1 cellular context compared by ENCODE assay signal in the genomic region with DNA sequence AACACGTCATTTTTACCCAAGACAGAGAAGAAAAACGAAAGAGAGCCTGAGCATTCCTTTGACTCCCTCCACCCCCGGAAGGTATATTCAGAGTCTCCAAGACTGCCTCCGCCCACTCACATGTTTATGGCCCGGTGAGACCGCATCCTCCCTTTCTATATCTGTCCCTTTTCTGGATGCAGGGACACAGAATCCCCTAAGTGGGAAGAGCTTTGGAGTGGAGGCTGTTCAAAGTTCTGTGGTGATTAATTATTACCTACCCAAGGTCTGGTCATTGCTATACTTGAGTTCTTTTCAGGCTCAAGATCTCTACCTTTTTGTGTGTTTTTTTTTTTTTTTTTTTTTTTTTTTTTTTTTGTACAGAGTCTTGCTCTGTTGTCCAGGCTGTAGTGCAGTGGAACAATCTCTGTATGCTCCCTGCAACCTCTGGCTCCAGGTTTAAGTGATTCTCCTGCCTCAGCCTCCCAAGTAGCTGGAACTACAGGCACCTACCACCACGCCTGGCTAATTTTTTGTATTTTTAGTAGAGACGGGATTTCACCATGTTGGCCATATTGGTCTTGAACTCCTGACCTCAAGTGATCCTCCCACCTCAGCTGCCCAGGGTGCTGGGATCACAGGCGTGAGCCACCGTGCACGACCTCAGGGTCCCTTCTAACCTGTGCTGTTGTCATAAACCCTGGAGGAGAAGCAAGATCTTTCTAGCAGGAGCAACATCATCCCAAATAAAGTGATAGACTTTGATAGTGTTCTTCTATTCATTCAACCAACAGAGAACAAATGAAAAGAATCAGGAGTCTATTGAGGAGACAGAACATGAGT.
A peak's percentile ranks its signal among the peaks of the same experiment; 100 is the strongest.
TF ChIP-seq lines count a peak whose summit lies in the region.

No MANE protein-coding gene starts in this region.

TF ChIP-seq in HepG2, 621 proteins besides CTCF, POLR2A, EP300 and RAD21 (continued from another document and continues in another):
- TF ChIP-seq, protein P1, sequence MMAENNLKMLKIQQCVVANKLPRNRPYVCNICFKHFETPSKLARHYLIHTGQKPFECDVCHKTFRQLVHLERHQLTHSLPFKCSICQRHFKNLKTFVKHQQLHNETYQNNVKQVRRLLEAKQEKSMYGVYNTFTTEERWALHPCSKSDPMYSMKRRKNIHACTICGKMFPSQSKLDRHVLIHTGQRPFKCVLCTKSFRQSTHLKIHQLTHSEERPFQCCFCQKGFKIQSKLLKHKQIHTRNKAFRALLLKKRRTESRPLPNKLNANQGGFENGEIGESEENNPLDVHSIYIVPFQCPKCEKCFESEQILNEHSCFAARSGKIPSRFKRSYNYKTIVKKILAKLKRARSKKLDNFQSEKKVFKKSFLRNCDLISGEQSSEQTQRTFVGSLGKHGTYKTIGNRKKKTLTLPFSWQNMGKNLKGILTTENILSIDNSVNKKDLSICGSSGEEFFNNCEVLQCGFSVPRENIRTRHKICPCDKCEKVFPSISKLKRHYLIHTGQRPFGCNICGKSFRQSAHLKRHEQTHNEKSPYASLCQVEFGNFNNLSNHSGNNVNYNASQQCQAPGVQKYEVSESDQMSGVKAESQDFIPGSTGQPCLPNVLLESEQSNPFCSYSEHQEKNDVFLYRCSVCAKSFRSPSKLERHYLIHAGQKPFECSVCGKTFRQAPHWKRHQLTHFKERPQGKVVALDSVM (CRISPR knock-in tag; IDR thresholded peaks at IDR 0.05): 0 out of 2 replicates have a peak, but pooled peaks have one; percentile 49
- TF ChIP-seq THAP11 (CRISPR knock-in tag; IDR thresholded peaks at IDR 0.05) (no peak), CEBPG (CRISPR knock-in tag; IDR thresholded peaks at IDR 0.05) (peak; percentile 15; the same call in 1 of the 2 replicates), FOXK1 (CRISPR knock-in tag; IDR thresholded peaks at IDR 0.05; ENCODE audit: borderline replicate concordance, low read depth) (no peak), HOXD1 (CRISPR knock-in tag; IDR thresholded peaks at IDR 0.05) (no peak), MAFF (IDR thresholded peaks at IDR 0.05; ENCODE audit: low read depth, low read length) (no peak), PCBP2 (optimal IDR thresholded peaks at IDR 0.05; ENCODE audit: low read depth, low read length, poor library complexity, severe bottlenecking) (no peak), GATAD1 (CRISPR knock-in tag; IDR thresholded peaks at IDR 0.05) (no peak), ZNF549 (CRISPR knock-in tag; IDR thresholded peaks at IDR 0.05) (no peak), ZNF878 (CRISPR knock-in tag; IDR thresholded peaks at IDR 0.05) (no peak), ZNF780A (CRISPR knock-in tag; IDR thresholded peaks at IDR 0.05) (no peak), SNAI1 (CRISPR knock-in tag; IDR thresholded peaks at IDR 0.05; ENCODE audit: borderline replicate concordance) (no peak)
- TF ChIP-seq, protein P2, sequence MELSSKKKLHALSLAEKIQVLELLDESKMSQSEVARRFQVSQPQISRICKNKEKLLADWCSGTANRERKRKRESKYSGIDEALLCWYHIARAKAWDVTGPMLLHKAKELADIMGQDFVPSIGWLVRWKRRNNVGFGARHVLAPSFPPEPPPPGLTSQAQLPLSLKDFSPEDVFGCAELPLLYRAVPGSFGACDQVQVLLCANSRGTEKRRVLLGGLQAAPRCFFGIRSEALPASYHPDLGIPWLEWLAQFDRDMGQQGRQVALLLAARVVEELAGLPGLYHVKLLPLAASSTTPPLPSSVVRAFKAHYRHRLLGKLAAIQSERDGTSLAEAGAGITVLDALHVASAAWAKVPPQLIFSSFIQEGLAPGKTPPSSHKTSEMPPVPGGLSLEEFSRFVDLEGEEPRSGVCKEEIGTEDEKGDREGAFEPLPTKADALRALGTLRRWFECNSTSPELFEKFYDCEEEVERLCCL (CRISPR knock-in tag; IDR thresholded peaks at IDR 0.05; ENCODE audit: borderline replicate concordance): no peak
- TF ChIP-seq, protein P3, sequence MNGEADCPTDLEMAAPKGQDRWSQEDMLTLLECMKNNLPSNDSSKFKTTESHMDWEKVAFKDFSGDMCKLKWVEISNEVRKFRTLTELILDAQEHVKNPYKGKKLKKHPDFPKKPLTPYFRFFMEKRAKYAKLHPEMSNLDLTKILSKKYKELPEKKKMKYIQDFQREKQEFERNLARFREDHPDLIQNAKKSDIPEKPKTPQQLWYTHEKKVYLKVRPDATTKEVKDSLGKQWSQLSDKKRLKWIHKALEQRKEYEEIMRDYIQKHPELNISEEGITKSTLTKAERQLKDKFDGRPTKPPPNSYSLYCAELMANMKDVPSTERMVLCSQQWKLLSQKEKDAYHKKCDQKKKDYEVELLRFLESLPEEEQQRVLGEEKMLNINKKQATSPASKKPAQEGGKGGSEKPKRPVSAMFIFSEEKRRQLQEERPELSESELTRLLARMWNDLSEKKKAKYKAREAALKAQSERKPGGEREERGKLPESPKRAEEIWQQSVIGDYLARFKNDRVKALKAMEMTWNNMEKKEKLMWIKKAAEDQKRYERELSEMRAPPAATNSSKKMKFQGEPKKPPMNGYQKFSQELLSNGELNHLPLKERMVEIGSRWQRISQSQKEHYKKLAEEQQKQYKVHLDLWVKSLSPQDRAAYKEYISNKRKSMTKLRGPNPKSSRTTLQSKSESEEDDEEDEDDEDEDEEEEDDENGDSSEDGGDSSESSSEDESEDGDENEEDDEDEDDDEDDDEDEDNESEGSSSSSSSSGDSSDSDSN (CRISPR knock-in tag; IDR thresholded peaks at IDR 0.05): 0 out of 2 replicates have a peak, but pooled peaks have one; percentile 18
- TF ChIP-seq, protein P4, sequence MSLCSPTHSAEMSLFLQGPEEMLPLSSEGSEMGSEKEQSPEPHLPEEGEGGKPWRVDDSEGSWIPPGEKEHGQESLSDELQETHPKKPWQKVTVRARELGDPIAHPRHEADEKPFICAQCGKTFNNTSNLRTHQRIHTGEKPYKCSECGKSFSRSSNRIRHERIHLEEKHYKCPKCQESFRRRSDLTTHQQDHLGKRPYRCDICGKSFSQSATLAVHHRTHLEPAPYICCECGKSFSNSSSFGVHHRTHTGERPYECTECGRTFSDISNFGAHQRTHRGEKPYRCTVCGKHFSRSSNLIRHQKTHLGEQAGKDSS (CRISPR knock-in tag; IDR thresholded peaks at IDR 0.05; ENCODE audit: borderline replicate concordance, low read depth): no peak
- TF ChIP-seq, protein P5, sequence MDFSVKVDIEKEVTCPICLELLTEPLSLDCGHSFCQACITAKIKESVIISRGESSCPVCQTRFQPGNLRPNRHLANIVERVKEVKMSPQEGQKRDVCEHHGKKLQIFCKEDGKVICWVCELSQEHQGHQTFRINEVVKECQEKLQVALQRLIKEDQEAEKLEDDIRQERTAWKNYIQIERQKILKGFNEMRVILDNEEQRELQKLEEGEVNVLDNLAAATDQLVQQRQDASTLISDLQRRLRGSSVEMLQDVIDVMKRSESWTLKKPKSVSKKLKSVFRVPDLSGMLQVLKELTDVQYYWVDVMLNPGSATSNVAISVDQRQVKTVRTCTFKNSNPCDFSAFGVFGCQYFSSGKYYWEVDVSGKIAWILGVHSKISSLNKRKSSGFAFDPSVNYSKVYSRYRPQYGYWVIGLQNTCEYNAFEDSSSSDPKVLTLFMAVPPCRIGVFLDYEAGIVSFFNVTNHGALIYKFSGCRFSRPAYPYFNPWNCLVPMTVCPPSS (IDR thresholded peaks at IDR 0.05): no peak
- TF ChIP-seq, protein P6, sequence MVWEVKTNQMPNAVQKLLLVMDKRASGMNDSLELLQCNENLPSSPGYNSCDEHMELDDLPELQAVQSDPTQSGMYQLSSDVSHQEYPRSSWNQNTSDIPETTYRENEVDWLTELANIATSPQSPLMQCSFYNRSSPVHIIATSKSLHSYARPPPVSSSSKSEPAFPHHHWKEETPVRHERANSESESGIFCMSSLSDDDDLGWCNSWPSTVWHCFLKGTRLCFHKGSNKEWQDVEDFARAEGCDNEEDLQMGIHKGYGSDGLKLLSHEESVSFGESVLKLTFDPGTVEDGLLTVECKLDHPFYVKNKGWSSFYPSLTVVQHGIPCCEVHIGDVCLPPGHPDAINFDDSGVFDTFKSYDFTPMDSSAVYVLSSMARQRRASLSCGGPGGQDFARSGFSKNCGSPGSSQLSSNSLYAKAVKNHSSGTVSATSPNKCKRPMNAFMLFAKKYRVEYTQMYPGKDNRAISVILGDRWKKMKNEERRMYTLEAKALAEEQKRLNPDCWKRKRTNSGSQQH (CRISPR knock-in tag; IDR thresholded peaks at IDR 0.05; ENCODE audit: low read depth): no peak
- TF ChIP-seq, protein P7, sequence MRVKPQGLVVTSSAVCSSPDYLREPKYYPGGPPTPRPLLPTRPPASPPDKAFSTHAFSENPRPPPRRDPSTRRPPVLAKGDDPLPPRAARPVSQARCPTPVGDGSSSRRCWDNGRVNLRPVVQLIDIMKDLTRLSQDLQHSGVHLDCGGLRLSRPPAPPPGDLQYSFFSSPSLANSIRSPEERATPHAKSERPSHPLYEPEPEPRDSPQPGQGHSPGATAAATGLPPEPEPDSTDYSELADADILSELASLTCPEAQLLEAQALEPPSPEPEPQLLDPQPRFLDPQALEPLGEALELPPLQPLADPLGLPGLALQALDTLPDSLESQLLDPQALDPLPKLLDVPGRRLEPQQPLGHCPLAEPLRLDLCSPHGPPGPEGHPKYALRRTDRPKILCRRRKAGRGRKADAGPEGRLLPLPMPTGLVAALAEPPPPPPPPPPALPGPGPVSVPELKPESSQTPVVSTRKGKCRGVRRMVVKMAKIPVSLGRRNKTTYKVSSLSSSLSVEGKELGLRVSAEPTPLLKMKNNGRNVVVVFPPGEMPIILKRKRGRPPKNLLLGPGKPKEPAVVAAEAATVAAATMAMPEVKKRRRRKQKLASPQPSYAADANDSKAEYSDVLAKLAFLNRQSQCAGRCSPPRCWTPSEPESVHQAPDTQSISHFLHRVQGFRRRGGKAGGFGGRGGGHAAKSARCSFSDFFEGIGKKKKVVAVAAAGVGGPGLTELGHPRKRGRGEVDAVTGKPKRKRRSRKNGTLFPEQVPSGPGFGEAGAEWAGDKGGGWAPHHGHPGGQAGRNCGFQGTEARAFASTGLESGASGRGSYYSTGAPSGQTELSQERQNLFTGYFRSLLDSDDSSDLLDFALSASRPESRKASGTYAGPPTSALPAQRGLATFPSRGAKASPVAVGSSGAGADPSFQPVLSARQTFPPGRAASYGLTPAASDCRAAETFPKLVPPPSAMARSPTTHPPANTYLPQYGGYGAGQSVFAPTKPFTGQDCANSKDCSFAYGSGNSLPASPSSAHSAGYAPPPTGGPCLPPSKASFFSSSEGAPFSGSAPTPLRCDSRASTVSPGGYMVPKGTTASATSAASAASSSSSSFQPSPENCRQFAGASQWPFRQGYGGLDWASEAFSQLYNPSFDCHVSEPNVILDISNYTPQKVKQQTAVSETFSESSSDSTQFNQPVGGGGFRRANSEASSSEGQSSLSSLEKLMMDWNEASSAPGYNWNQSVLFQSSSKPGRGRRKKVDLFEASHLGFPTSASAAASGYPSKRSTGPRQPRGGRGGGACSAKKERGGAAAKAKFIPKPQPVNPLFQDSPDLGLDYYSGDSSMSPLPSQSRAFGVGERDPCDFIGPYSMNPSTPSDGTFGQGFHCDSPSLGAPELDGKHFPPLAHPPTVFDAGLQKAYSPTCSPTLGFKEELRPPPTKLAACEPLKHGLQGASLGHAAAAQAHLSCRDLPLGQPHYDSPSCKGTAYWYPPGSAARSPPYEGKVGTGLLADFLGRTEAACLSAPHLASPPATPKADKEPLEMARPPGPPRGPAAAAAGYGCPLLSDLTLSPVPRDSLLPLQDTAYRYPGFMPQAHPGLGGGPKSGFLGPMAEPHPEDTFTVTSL (CRISPR knock-in tag; IDR thresholded peaks at IDR 0.05; ENCODE audit: borderline replicate concordance): no peak
- TF ChIP-seq, protein P8, sequence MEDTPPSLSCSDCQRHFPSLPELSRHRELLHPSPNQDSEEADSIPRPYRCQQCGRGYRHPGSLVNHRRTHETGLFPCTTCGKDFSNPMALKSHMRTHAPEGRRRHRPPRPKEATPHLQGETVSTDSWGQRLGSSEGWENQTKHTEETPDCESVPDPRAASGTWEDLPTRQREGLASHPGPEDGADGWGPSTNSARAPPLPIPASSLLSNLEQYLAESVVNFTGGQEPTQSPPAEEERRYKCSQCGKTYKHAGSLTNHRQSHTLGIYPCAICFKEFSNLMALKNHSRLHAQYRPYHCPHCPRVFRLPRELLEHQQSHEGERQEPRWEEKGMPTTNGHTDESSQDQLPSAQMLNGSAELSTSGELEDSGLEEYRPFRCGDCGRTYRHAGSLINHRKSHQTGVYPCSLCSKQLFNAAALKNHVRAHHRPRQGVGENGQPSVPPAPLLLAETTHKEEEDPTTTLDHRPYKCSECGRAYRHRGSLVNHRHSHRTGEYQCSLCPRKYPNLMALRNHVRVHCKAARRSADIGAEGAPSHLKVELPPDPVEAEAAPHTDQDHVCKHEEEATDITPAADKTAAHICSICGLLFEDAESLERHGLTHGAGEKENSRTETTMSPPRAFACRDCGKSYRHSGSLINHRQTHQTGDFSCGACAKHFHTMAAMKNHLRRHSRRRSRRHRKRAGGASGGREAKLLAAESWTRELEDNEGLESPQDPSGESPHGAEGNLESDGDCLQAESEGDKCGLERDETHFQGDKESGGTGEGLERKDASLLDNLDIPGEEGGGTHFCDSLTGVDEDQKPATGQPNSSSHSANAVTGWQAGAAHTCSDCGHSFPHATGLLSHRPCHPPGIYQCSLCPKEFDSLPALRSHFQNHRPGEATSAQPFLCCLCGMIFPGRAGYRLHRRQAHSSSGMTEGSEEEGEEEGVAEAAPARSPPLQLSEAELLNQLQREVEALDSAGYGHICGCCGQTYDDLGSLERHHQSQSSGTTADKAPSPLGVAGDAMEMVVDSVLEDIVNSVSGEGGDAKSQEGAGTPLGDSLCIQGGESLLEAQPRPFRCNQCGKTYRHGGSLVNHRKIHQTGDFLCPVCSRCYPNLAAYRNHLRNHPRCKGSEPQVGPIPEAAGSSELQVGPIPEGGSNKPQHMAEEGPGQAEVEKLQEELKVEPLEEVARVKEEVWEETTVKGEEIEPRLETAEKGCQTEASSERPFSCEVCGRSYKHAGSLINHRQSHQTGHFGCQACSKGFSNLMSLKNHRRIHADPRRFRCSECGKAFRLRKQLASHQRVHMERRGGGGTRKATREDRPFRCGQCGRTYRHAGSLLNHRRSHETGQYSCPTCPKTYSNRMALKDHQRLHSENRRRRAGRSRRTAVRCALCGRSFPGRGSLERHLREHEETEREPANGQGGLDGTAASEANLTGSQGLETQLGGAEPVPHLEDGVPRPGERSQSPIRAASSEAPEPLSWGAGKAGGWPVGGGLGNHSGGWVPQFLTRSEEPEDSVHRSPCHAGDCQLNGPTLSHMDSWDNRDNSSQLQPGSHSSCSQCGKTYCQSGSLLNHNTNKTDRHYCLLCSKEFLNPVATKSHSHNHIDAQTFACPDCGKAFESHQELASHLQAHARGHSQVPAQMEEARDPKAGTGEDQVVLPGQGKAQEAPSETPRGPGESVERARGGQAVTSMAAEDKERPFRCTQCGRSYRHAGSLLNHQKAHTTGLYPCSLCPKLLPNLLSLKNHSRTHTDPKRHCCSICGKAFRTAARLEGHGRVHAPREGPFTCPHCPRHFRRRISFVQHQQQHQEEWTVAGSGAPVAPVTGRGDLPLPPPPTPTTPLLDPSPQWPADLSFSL (CRISPR knock-in tag; IDR thresholded peaks at IDR 0.05): peak; percentile 62; the same call in 1 of the 2 replicates
- TF ChIP-seq, protein P9, sequence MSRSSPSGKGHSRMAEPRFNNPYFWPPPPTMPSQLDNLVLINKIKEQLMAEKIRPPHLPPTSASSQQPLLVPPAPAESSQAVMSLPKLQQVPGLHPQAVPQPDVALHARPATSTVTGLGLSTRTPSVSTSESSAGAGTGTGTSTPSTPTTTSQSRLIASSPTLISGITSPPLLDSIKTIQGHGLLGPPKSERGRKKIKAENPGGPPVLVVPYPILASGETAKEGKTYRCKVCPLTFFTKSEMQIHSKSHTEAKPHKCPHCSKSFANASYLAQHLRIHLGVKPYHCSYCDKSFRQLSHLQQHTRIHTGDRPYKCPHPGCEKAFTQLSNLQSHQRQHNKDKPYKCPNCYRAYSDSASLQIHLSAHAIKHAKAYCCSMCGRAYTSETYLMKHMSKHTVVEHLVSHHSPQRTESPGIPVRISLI (CRISPR knock-in tag; IDR thresholded peaks at IDR 0.05; ENCODE audit: borderline replicate concordance): peak; percentile 83
